Comparison of ENCODE assay signal across 1 cellular context in the genomic region with DNA sequence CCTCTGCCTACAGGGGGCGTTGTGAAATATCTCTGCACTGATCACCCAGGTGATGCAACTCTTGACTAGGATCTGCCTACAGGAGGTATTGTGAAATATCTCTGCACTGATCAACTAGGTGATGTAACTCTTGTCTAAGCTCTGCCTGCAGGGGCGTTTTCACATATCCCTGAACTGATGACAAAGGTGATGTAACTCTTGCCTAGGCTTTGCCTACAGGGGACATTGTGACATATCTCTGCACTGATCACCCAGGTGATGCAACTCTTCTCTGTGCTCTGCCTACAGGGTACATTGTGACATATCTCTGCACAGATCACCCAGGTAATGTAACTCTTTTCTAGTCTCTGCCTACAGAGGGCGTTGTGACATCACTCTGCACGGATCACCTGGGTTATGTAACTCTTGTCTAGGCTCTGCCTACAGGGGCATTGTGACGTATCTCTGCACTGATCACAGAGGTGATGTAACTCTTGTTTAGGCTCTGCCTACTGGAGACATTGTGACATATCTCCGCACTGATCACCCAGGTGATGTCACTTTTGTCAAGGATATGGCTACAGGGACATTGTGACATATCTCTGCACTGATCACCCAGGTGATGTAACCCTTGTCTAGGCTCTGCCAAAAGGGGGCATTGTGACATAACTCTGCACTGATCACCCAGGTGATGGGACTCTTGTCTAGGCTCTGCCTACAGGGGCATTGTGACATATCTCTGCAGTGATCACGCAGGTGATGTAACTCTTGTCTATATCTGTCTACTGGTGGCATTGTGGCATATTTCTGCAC.
TF ChIP-seq lines count a peak whose summit lies in the region.

No MANE protein-coding gene starts in this region.

TF ChIP-seq in IMR-90, 13 proteins besides CTCF, POLR2A, EP300 and RAD21:
- TF ChIP-seq CEBPB (IDR thresholded peaks at IDR 0.05; ENCODE audit: low read depth, low read length) = peak; percentile 54; the same call in 1 of the 2 replicates
